In the genomic region with DNA sequence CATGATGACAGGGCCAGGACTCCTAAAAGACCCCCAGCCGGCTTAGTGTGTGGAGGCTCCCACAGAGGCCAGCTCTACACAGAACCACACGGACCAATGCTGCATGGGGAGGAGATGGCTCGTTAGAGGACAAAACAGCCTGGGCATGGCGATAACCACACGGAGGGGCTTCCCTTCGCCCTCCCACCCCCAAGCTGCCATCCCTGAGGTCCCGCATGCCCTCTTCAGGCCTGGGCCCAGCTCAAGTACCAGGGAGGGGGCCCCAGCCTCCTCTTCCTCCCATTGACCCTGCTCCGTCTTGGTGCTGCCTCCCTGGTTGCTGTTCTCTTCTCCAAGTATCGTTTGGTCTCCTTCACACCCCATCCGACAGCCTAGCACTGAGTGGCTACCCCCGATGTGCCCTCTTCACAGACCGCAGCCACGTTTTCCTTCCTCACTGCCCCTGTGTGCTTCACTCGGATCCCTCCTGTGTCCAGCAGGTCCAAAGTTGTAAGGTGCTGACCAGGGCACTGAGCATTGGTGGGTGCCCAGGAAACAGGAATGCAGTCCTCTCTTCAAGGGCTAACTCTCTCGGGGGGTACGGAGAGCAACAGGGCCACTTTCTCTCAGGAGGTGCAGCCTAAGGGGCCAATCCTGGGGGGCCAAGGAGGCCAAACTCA, we compare ENCODE assay signal across 20 cellular contexts. TPM values are rescaled to one million over a fixed set of nuclear protein-coding genes. Genes with fewer than 3 reads are reported as not detected.
A peak's percentile ranks its signal among the peaks of the same experiment; 100 is the strongest.
DNase-seq lines count a peak whose midpoint lies in the region; ATAC-seq, FAIRE-seq and TF ChIP-seq lines count a peak whose summit lies in the region.
"Had no signal": no experiment of that assay in that cellular context is flagged by ENCODE, and none has a peak within 500 bp of the region (broad histone marks: within the 10 kb centered on the region; RNA-seq: fewer than 3 reads in every experiment).

No MANE protein-coding gene starts in this region.

- H3K4me3 ChIP-seq in heart left ventricle: no peak overlapping the region
- H3K4me3 ChIP-seq in NT2/D1 (ENCODE audit: insufficient read length, low read depth): no peak overlapping the region
- no peak overlapping the region for H3K4me3 ChIP-seq in kidney (ENCODE audit: low read length in 2 of 2)
- H3K4me3 ChIP-seq: GM23248, K562, MG63, SJSA1 had no signal

- intact Hi-C loops in left ventricle myocardium superior (cut with micrococcal nuclease) (no loop called here), heart left ventricle (cut with DNase I) (loop anchor here in 1 of 10 donors (5.0 kb wide), 1 partner anchor 41 kb away; no protein-coding TSS in a partner anchor), kidney (cut with DNase I) (no loop called here)
- intact Hi-C loops in CD4-positive, alpha-beta T cell (cut with DNase I, micrococcal nuclease): no loop called here

- no peak for TF ChIP-seq POLR2A in heart left ventricle (IDR thresholded peaks at IDR 0.05)

- H3K9ac ChIP-seq in NT2/D1 (ENCODE audit: insufficient read length, low read depth) (peak overlapping the region; percentile 24), kidney (ENCODE audit: low read length in 2 of 2) (no peak overlapping the region)
- H3K9ac ChIP-seq: GM23248 had no signal

- peaks cover 17% of the 10 kb centered on the region for H3K4me1 Mint-ChIP-seq in nephron progenitor cell
- peaks cover 11% of the 10 kb centered on the region for H3K4me1 Mint-ChIP-seq in CD4-positive, alpha-beta T cell (ENCODE audit: low read depth)

- H3K4me1 ChIP-seq in heart left ventricle (peaks cover 0 to 6% (median under 1%) of the 10 kb centered on the region in 12 donors), NT2/D1 (ENCODE audit: insufficient read depth, insufficient read length) (peaks cover 25% of the 10 kb centered on the region), kidney (ENCODE audit: control insufficient read depth in 1 of 2, insufficient read depth in 1 of 2, low read depth in 1 of 2, low read length in 2 of 2) (peaks cover 0 to 6% of the 10 kb centered on the region in 2 donors)
- H3K4me1 ChIP-seq: SJSA1 had no signal

- H3K36me3 ChIP-seq in heart left ventricle: no peaks in the 10 kb centered on the region
- H3K36me3 ChIP-seq in NT2/D1 (ENCODE audit: insufficient read depth, insufficient read length, low read length): no peaks in the 10 kb centered on the region
- no peaks in the 10 kb centered on the region for H3K36me3 ChIP-seq in kidney (ENCODE audit: control insufficient read depth in 1 of 2, insufficient read depth in 2 of 2, low read length in 2 of 2)
- H3K36me3 ChIP-seq: MG63, SJSA1 had no signal

- ATAC-seq in left ventricle myocardium superior (no peak), heart left ventricle (no peak)
- ATAC-seq in CD4-positive, alpha-beta T cell (ENCODE audit: poor library complexity): no peak

- H3K36me3 Mint-ChIP-seq in nephron progenitor cell (ENCODE audit: low read depth): no peaks in the 10 kb centered on the region
- H3K36me3 Mint-ChIP-seq in CD4-positive, alpha-beta T cell (ENCODE audit: low read depth): no peaks in the 10 kb centered on the region
- H3K36me3 Mint-ChIP-seq: CD4-positive, CD25-positive, alpha-beta regulatory T cell had no signal

- FAIRE-seq in kidney (lab: Jason Lieb, UNC): no peak
- FAIRE-seq: GM12891, HepG2, RCC 7860 had no signal

- peaks cover 57% of the 10 kb centered on the region for H3K27me3 Mint-ChIP-seq in nephron progenitor cell (ENCODE audit: low read depth, poor library complexity)
- H3K27me3 Mint-ChIP-seq in CD4-positive, alpha-beta T cell: peaks cover 68% of the 10 kb centered on the region

- WGBS in heart left ventricle, 4 donors: 63 to 71% (median 68%) methylated on average over 12 to 16 of the region's 16 CpGs

- DNase-seq in left ventricle myocardium superior (peak; percentile 7), heart left ventricle (no peak), NT2/D1 (ENCODE audit: low read depth, low spot score) (no peak), kidney (peak; percentile 58), nephron progenitor cell (no peak), NCI-H1930 (lab: John Stamatoyannopoulos, UW) (no peak)
- no peak for DNase-seq in CD4-positive, alpha-beta T cell
- DNase-seq: NCI-H748 treated with DMSO at 0.1 percent for 48 hours had no signal

- H3K4me3 Mint-ChIP-seq in nephron progenitor cell: no peak overlapping the region
- H3K4me3 Mint-ChIP-seq in CD4-positive, alpha-beta T cell: no peak overlapping the region
- H3K4me3 Mint-ChIP-seq: CD4-positive, CD25-positive, alpha-beta regulatory T cell had no signal

- H3K27me3 ChIP-seq in heart left ventricle (peaks cover 2 to 48% (median 30%) of the 10 kb centered on the region in 9 donors), NT2/D1 (ENCODE audit: insufficient read depth, insufficient read length) (no peaks in the 10 kb centered on the region)
- peaks cover 48% of the 10 kb centered on the region for H3K27me3 ChIP-seq in CD4-positive, alpha-beta T cell (ENCODE audit: control insufficient read depth, insufficient read depth, low read length)
- H3K27me3 ChIP-seq: MG63 had no signal

- POLR2A ChIA-PET in CD4-positive, alpha-beta T cell (lab: Charles Lee): no interaction called here

- TF ChIP-seq CTCF in heart left ventricle (IDR thresholded peaks at IDR 0.05) (no peak), kidney (IDR thresholded peaks at IDR 0.05; ENCODE audit: borderline replicate concordance, extremely low read depth, insufficient read depth) (no peak), nephron progenitor cell (IDR thresholded peaks at IDR 0.05) (no peak)
- TF ChIP-seq CTCF in CD4-positive, alpha-beta T cell (IDR thresholded peaks at IDR 0.05): no peak

- H3K27ac Mint-ChIP-seq in nephron progenitor cell: no peak overlapping the region
- no peak overlapping the region for H3K27ac Mint-ChIP-seq in CD4-positive, alpha-beta T cell
- H3K27ac Mint-ChIP-seq: CD4-positive, CD25-positive, alpha-beta regulatory T cell had no signal

- H3K27ac ChIP-seq in heart left ventricle: no peak overlapping the region
- no peak overlapping the region for H3K27ac ChIP-seq in kidney (ENCODE audit: low read depth in 2 of 2, low read length in 2 of 2)
- H3K27ac ChIP-seq in CD4-positive, alpha-beta T cell (ENCODE audit: low read depth, low read length): no peak overlapping the region
- H3K27ac ChIP-seq: GM23248, SJSA1 had no signal

- CTCF ChIA-PET in CD4-positive, alpha-beta T cell (lab: Charles Lee): interaction anchor here (2.1 kb wide), 1 partner anchor 42 kb away, joined by 6 read pairs; no protein-coding TSS in a partner anchor

- H3K9me3 Mint-ChIP-seq in nephron progenitor cell: no peaks in the 10 kb centered on the region
- no peaks in the 10 kb centered on the region for H3K9me3 Mint-ChIP-seq in CD4-positive, alpha-beta T cell

- H3K9me3 ChIP-seq in heart left ventricle (no peaks in the 10 kb centered on the region), NT2/D1 (ENCODE audit: insufficient read depth, low read length) (no peaks in the 10 kb centered on the region), kidney (ENCODE audit: control insufficient read depth in 1 of 2, low read length in 2 of 2) (no peaks in the 10 kb centered on the region)
- H3K9me3 ChIP-seq in CD4-positive, alpha-beta T cell (ENCODE audit: control insufficient read depth, low read length): no peaks in the 10 kb centered on the region
- H3K9me3 ChIP-seq: MG63, SJSA1 had no signal

RNA-seq across cellular contexts. Expression of gene MLN, which starts 9.6 kb away (rescaled TPM):
- not detected for total RNA-seq in left ventricle myocardium superior
- not detected for total RNA-seq in heart left ventricle
- polyA plus RNA-seq in heart left ventricle: not detected
- not detected for total RNA-seq in kidney
- not detected for polyA plus RNA-seq in kidney (ENCODE audit: insufficient read depth, low read depth, low replicate concordance)
- not detected for total RNA-seq in CD4-positive, alpha-beta T cell
- total RNA-seq: A673; CD4-positive, CD25-positive, alpha-beta regulatory T cell; GM23248; HepG2; K562; LHCN-M2; OCI-LY7; SJSA1 had no signal
- polyA plus RNA-seq: BJ; CD4-positive, CD25-positive, alpha-beta regulatory T cell; GM23248; HepG2; K562 had no signal

RNA-seq across cellular contexts. Expression of gene LEMD2, which starts 24.4 kb away (rescaled TPM):
- total RNA-seq in left ventricle myocardium superior: 22.5 TPM
- 10 to 100 TPM; 21.2 to 41.5 (median 25.7) TPM for total RNA-seq in heart left ventricle
- polyA plus RNA-seq in heart left ventricle: 10 to 100 TPM; 29.9 to 51.3 TPM
- total RNA-seq in kidney: 57.1 TPM
- 36.4 TPM for polyA plus RNA-seq in kidney (ENCODE audit: insufficient read depth, low read depth, low replicate concordance)
- 100 to 1,000 TPM; 122 to 124 TPM for total RNA-seq in CD4-positive, alpha-beta T cell

Comparison
In these comparisons a context has a peak if more than half of its experiments do, and no peak if none do; other contexts are left out.
1. DNase-seq: peak in left ventricle myocardium superior (single experiment) and kidney (single experiment); none in heart left ventricle (0 of 5), NT2/D1 (single experiment), nephron progenitor cell (single experiment), NCI-H1930 (0 of 2) and CD4-positive, alpha-beta T cell (0 of 10).